ENCODE assay signal across 28 cellular contexts in the genomic region with DNA sequence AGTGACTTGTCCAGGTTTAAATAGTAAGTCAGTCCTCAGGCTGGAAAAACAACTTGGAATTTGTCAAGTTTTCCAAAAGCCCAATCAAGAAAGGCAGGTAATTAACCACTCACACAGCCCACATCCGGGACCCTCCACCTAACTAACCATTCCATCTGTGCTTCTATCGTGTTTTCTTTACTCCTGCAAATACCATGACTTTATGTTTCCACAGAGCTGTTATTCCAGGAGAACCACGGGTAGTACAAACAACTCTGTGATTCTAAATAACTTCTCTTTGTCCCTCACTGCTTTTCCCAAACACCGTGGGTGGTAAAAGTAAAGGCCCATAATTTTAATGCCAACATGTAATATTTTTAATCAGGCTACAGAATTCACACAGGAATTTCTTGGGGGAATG.
"Had no signal": no experiment of that assay in that cellular context is flagged by ENCODE, and none has a peak within 500 bp of the region (broad histone marks: within the 10 kb centered on the region; RNA-seq: fewer than 3 reads in every experiment).

No MANE protein-coding gene starts in this region.

- H3K36me3 Mint-ChIP-seq: memory B cell; natural killer cell; stimulated activated memory B cell treated with anti-CD40 and anti-IgM and Interleukin-4, amounts not matched to agents 10 μg/mL and 1 μg/mL and 100 μg/mL, for 72 hours had no signal

- H3K4me1 ChIP-seq: sigmoid colon had no signal

- H3K27ac ChIP-seq: epithelial cell of prostate, esophagus squamous epithelium, heart right ventricle, ovary, sigmoid colon, suprapubic skin, tibial nerve had no signal

- H3K27me3 ChIP-seq: esophagus squamous epithelium, heart right ventricle, ovary, sigmoid colon, suprapubic skin, tibial nerve had no signal

- ATAC-seq: activated T-cell treated with anti-CD3 and anti-CD28 coated beads, Interleukin-2, amount 50 U/mL, for 72 hours; heart right ventricle; natural killer cell; stimulated activated memory B cell treated with anti-CD40 and anti-IgM and Interleukin-4, amounts not matched to agents 10 μg/mL and 1 μg/mL and 100 μg/mL, for 72 hours had no signal

- DNase-seq: activated CD4-positive, alpha-beta T cell treated with anti-CD3 and anti-CD28 coated beads, Interleukin-2, amount 10 ng/mL, durations not matched to agents 24 days and 14 days; activated CD4-positive, CD25-positive, alpha-beta regulatory T cell treated with anti-CD3 and anti-CD28 coated beads, Interleukin-2, amount 50 U/mL, for 72 hours; activated naive CD4-positive, alpha-beta T cell; activated naive CD8-positive, alpha-beta T cell treated with anti-CD3 and anti-CD28 coated beads, Interleukin-2, amount 10 ng/mL, durations not matched to agents 7 days and 5 days; activated T-cell treated with anti-CD3 and anti-CD28 coated beads for 4 hours; activated T-cell treated with anti-CD3 and anti-CD28 coated beads, Interleukin-2, amount 50 U/mL, for 72 hours; amniotic stem cell; central memory CD4-positive, alpha-beta T cell; esophagus squamous epithelium; foreskin melanocyte; heart right ventricle; natural killer cell; ovary; retina; sigmoid colon; small intestine; stimulated activated CD4-positive, alpha-beta T cell treated with anti-CD3 and anti-CD28 coated beads, Interleukin-1b, Interleukin-23, amount 100 ng/mL, for 48 hours; stimulated activated CD4-positive, alpha-beta T cell treated with anti-CD3 and anti-CD28 coated beads, Interleukin-4, amount 100 ng/mL, for 4 hours; stimulated activated CD8-positive, alpha-beta memory T cell treated with anti-CD3 and anti-CD28 coated beads, Interleukin-4, amount 100 ng/mL, for 48 hours; T-helper 2 cell had no signal

- H3K4me3 ChIP-seq: esophagus squamous epithelium, heart right ventricle, ovary, sigmoid colon, suprapubic skin, tibial nerve had no signal

- H3K27ac Mint-ChIP-seq: activated CD4-positive, alpha-beta T cell treated with anti-CD3 and anti-CD28 coated beads, Interleukin-2, amount 10 ng/mL, durations not matched to agents 24 days and 14 days; dendritic cell treated with granulocyte-macrophage colony-stimulating factor and Interleukin-4, amounts not matched to agents 40 ng/mL and 50 ng/mL, for 4 days; natural killer cell; stimulated activated memory B cell treated with anti-CD40 and anti-IgM and Interleukin-4, amounts not matched to agents 10 μg/mL and 1 μg/mL and 100 μg/mL, for 72 hours had no signal

- FAIRE-seq: astrocyte, small intestine had no signal

- H3K27me3 Mint-ChIP-seq: activated CD4-positive, alpha-beta T cell treated with anti-CD3 and anti-CD28 coated beads, Interleukin-2, amount 10 ng/mL, durations not matched to agents 24 days and 14 days; activated naive CD8-positive, alpha-beta T cell treated with anti-CD3 and anti-CD28 coated beads, Interleukin-2, amount 10 ng/mL, durations not matched to agents 7 days and 5 days; dendritic cell treated with granulocyte-macrophage colony-stimulating factor and Interleukin-4, amounts not matched to agents 40 ng/mL and 50 ng/mL, for 4 days; memory B cell; progenitor cell of endocrine pancreas; stimulated activated memory B cell treated with anti-CD40 and anti-IgM and Interleukin-4, amounts not matched to agents 10 μg/mL and 1 μg/mL and 100 μg/mL, for 72 hours had no signal

- H3K9me3 ChIP-seq: esophagus squamous epithelium, ovary, sigmoid colon, suprapubic skin, tibial nerve had no signal

- H3K4me3 Mint-ChIP-seq: activated CD4-positive, alpha-beta T cell treated with anti-CD3 and anti-CD28 coated beads, Interleukin-2, amount 10 ng/mL, durations not matched to agents 24 days and 14 days; dendritic cell treated with granulocyte-macrophage colony-stimulating factor and Interleukin-4, amounts not matched to agents 40 ng/mL and 50 ng/mL, for 4 days; memory B cell; natural killer cell; stimulated activated memory B cell treated with anti-CD40 and anti-IgM and Interleukin-4, amounts not matched to agents 10 μg/mL and 1 μg/mL and 100 μg/mL, for 72 hours had no signal

- H3K9me3 Mint-ChIP-seq: activated CD4-positive, alpha-beta T cell treated with anti-CD3 and anti-CD28 coated beads, Interleukin-2, amount 10 ng/mL, durations not matched to agents 24 days and 14 days; activated naive CD8-positive, alpha-beta T cell treated with anti-CD3 and anti-CD28 coated beads, Interleukin-2, amount 10 ng/mL, durations not matched to agents 7 days and 5 days; natural killer cell; stimulated activated memory B cell treated with anti-CD40 and anti-IgM and Interleukin-4, amounts not matched to agents 10 μg/mL and 1 μg/mL and 100 μg/mL, for 72 hours had no signal

- H3K36me3 ChIP-seq: esophagus squamous epithelium, heart right ventricle, ovary, sigmoid colon, suprapubic skin, tibial nerve had no signal
